In the genomic region with DNA sequence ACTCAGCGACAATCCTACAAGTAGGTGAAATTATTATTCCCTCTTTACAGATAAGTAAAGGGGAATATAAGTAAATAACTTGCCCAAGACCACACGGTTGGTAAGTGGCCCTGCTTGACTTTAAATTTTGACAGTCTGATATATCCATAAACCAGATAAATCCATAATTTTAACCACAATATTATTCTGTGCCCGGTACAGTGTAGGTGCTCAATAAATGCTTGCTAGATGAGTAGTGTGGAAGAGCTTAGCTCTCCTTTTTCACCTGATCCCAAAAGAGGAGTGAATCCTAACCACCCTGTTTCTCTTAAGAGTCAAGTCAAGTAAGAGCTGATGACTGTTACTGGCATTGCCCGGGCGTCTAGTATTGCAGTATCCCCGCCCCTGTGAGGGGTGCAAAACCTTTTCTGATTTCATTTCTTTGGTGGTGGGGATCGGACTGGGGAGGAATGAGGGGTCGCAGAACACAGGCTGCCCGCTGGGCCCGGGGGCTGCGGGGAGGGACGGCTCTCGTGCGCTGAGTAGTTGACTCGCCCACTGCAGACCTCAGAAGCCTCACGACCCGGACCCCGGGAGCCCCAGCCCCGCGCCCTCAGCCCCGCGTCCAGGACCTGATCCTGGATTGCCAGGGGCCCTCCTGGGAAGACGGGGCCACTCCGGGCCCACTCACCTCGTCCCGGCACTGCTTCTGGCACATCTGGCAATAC, we compare ENCODE assay signal across 8 cellular contexts. TPM values are rescaled to one million over a fixed set of nuclear protein-coding genes. Genes with fewer than 3 reads are reported as not detected.
DNase-seq lines count a peak whose midpoint lies in the region; ATAC-seq and TF ChIP-seq lines count a peak whose summit lies in the region.

No MANE protein-coding gene starts in this region.

- peak overlapping the region; percentile 94 to 99 (median 97) for H3K9ac ChIP-seq in BLaER1 treated with 17β-estradiol and CSF1 and Interleukin-3, amounts not matched to agents 10 nM and 100 nM

- TF ChIP-seq POLR2A in breast epithelium (IDR thresholded peaks at IDR 0.05), result no peak

- peaks cover 27 to 71% (median 43%) of the 10 kb centered on the region in 10 experiments for H3K4me1 ChIP-seq in BLaER1 treated with 17β-estradiol and CSF1 and Interleukin-3, amounts not matched to agents 10 nM and 100 nM
- H3K4me1 ChIP-seq in breast epithelium (peaks cover 0 to 6% of the 10 kb centered on the region in 2 donors), lung (ENCODE audit: control insufficient read depth in 2 of 2, insufficient read depth in 2 of 2, low read length in 2 of 2) (peaks cover 4 to 14% of the 10 kb centered on the region in 2 donors)

- POLR2A ChIA-PET in GM10248 (lab: Yijun Ruan, JAX), result interaction anchor here (1.0 to 1.1 kb wide), 2 partner anchors 9 to 31 kb away, joined by 3 to 6 read pairs; a partner anchor contains a TSS

- TF ChIP-seq CTCF in breast epithelium (IDR thresholded peaks at IDR 0.05) (no peak), lung (IDR thresholded peaks at IDR 0.05; ENCODE audit: control extremely low read depth, extremely low read depth) (no peak), GM10248 (IDR thresholded peaks at IDR 0.05; ENCODE audit: control extremely low read depth, extremely low read depth, low read depth, missing control alignments) (no peak)

- H3K27me3 ChIP-seq in BLaER1 treated with 17β-estradiol and CSF1 and Interleukin-3, amounts not matched to agents 10 nM and 100 nM, result no peaks in the 10 kb centered on the region
- H3K27me3 ChIP-seq in breast epithelium (no peaks in the 10 kb centered on the region), lung (ENCODE audit: control insufficient read depth, insufficient read depth) (no peaks in the 10 kb centered on the region)

- no peaks in the 10 kb centered on the region for H3K9me3 ChIP-seq in BLaER1 treated with 17β-estradiol and CSF1 and Interleukin-3, amounts not matched to agents 10 nM and 100 nM (replicated peaks in 1 of 11)
- H3K9me3 ChIP-seq in breast epithelium (no peaks in the 10 kb centered on the region), lung (ENCODE audit: control insufficient read depth in 2 of 2, insufficient read depth in 1 of 2, low read length in 1 of 2) (no peaks in the 10 kb centered on the region)

- intact Hi-C loops in breast epithelium (cut with DNase I; ENCODE audit: low total_unique reads), result no loop called here

- peak; percentile 10 for ATAC-seq in GM19467 (IDR thresholded peaks at IDR 0.05; ENCODE audit: unreplicated experiment)
- ATAC-seq in lung (ENCODE audit: insufficient read depth, low FRiP score), result no peak

- peak; percentile 3 for DNase-seq in HPDE6-E6E7 (ENCODE audit: extremely low spot score)
- no peak for DNase-seq in breast epithelium (ENCODE audit: low spot score in 2 of 2)
- no peak for DNase-seq in lung (ENCODE audit: low spot score)
- DNase-seq in GM10248 (ENCODE audit: extremely low spot score), result no peak
- DNase-seq in NCI-H526 treated with DMSO at 0.1 percent for 48 hours (lab: John Stamatoyannopoulos, UW), result no peak
- DNase-seq in RPMI8226, result no peak

- H4K20me1 ChIP-seq in BLaER1 treated with 17β-estradiol and CSF1 and Interleukin-3, amounts not matched to agents 10 nM and 100 nM, result peaks cover 50 to 95% (median 85%) of the 10 kb centered on the region in 11 experiments; a peak in 21 of 22 replicates

- peaks cover 33 to 61% (median 44%) of the 10 kb centered on the region in 11 experiments for H3K36me3 ChIP-seq in BLaER1 treated with 17β-estradiol and CSF1 and Interleukin-3, amounts not matched to agents 10 nM and 100 nM
- H3K36me3 ChIP-seq in breast epithelium (no peaks in the 10 kb centered on the region), lung (ENCODE audit: control insufficient read depth in 2 of 2, insufficient read depth in 2 of 2, low read length in 2 of 2) (no peaks in the 10 kb centered on the region)

- peak overlapping the region; percentile 84 to 99 (median 91) for H3K4me2 ChIP-seq in BLaER1 treated with 17β-estradiol and CSF1 and Interleukin-3, amounts not matched to agents 10 nM and 100 nM

- H3K27ac ChIP-seq in BLaER1 treated with 17β-estradiol and CSF1 and Interleukin-3, amounts not matched to agents 10 nM and 100 nM, result peak overlapping the region; percentile 90 to 97 (median 94)
- H3K27ac ChIP-seq in breast epithelium, result peak overlapping the region; percentile 82 to 85
- H3K27ac ChIP-seq in lung (ENCODE audit: low read depth in 1 of 2, low read length in 1 of 2), result peak overlapping the region; percentile 55 to 82

- CTCF ChIA-PET in GM10248 (lab: Yijun Ruan, JAX), result interaction anchor here (0.8 to 1.3 kb wide), 5 partner anchors 11 to 307 kb away, joined by 3 to 7 read pairs (median 3); a partner anchor contains a TSS

- H3K4me3 ChIP-seq in BLaER1 treated with 17β-estradiol and CSF1 and Interleukin-3, amounts not matched to agents 10 nM and 100 nM, result peak overlapping the region; percentile 92 to 99 (median 96)
- peak overlapping the region; percentile 88 to 99 (median 96) for H3K4me3 ChIP-seq in breast epithelium
- H3K4me3 ChIP-seq in lung, result peak overlapping the region; percentile 81

- WGBS in lung, 2 donors, result 2% methylated on average over 26 of the region's 26 CpGs

RNA-seq across cellular contexts. Expression of a gene that starts 0.5 kb away (rescaled TPM):
- total RNA-seq in breast epithelium (10 to 100 TPM in 1 of 3 donors, 1 to 10 TPM in 2; 5.9 to 13.3 (median 9.5) TPM), lung (10 to 100 TPM in 1 of 2 donors, 1 to 10 TPM in 1; 6.0 to 12.0 TPM)
- polyA plus RNA-seq in lung, result 10 to 100 TPM in 1 of 2 donors, 1 to 10 TPM in 1; 7.7 to 15.9 TPM

RNA-seq across cellular contexts. Expression of a gene that starts 0.7 kb away (rescaled TPM):
- total RNA-seq in breast epithelium, result 100 to 1,000 TPM; 224 to 245 (median 224) TPM
- 100 to 1,000 TPM; 175 to 185 TPM for total RNA-seq in lung
- polyA plus RNA-seq in lung, result 100 to 1,000 TPM; 233 to 418 TPM

RNA-seq across cellular contexts. Expression of a gene that starts 31.0 kb away (rescaled TPM):
- total RNA-seq in breast epithelium (1 to 10 TPM; 7.4 to 9.7 (median 9.2) TPM), lung (1 to 10 TPM; 6.1 to 7.0 TPM)
- 1 to 10 TPM; 3.4 to 3.8 TPM for polyA plus RNA-seq in lung
